ENCODE assay signal across 10 cellular contexts in genomic region chr11:109864834-109865557, GRCh38.
DNase-seq lines count a peak whose midpoint lies in the region; ATAC-seq, FAIRE-seq and TF ChIP-seq lines count a peak whose summit lies in the region.
"Had no signal": no experiment of that assay in that cellular context is flagged by ENCODE, and none has a peak within 500 bp of the region (broad histone marks: within the 10 kb centered on the region; RNA-seq: fewer than 3 reads in every experiment).

No MANE protein-coding gene starts in this region.

- TF ChIP-seq CTCF in A673 (conservative IDR thresholded peaks at IDR 0.05; ENCODE audit: low read depth, low read length) (no peak), astrocyte (IDR thresholded peaks at IDR 0.05; ENCODE audit: insufficient read depth, low read depth, low read length) (no peak)

- no TSS peak for BruUV-seq in A673 (replicated peaks; lab: Mats Ljungman, UMichigan)

- H3K27me3 ChIP-seq in A673 (replicated peaks; ENCODE audit: insufficient read depth, low read depth, low read length, poor library complexity) = no peaks in the 10 kb centered on the region
- H3K27me3 ChIP-seq in astrocyte (ENCODE audit: insufficient read depth, low read length) = no peaks in the 10 kb centered on the region

- no peak overlapping the region for H2AFZ ChIP-seq in astrocyte (ENCODE audit: low read depth, low read length)

- POLR2A ChIA-PET in A673 (lab: Charles Lee; ENCODE audit: low non-redundant PET) = no interaction called here

- H3K4me1 ChIP-seq in A673 (ENCODE audit: insufficient read depth, low read length, poor library complexity, severe bottlenecking) = peaks cover 23% of the 10 kb centered on the region
- H3K4me1 ChIP-seq in astrocyte (ENCODE audit: insufficient read depth, low read length) = peaks cover 2% of the 10 kb centered on the region

- intact Hi-C loops in A673 (cut with micrococcal nuclease; ENCODE audit: unreplicated experiment) = no loop called here

- DNase-seq in A673 (ENCODE audit: low spot score) (peak; percentile 81), astrocyte (ENCODE audit: low read depth) (peak; percentile 58), Ammon's horn (ENCODE audit: low spot score) (no peak), NCI-H187 (lab: John Stamatoyannopoulos, UW) (no peak), GM19240 (ENCODE audit: insufficient read length, low spot score) (no peak)
- no peak for DNase-seq in stimulated activated CD4-positive, alpha-beta T cell treated with anti-CD3 and anti-CD28 coated beads, Interleukin-4, amount 100 ng/mL, for 4 hours
- DNase-seq: CD4-positive, alpha-beta T cell had no signal

- no peaks in the 10 kb centered on the region for H3K27me3 Mint-ChIP-seq in astrocyte (ENCODE audit: low read depth, unreplicated experiment)
- H3K27me3 Mint-ChIP-seq: CD4-positive, alpha-beta T cell had no signal

- H3K4me3 ChIP-seq in A673 (ENCODE audit: low read depth, low read length, poor library complexity, severe bottlenecking) (no peak overlapping the region), astrocyte (ENCODE audit: insufficient read depth, low read depth, low read length) (no peak overlapping the region)

- no peaks in the 10 kb centered on the region for H3K79me2 ChIP-seq in astrocyte (ENCODE audit: insufficient read depth, low read length)

- no peaks in the 10 kb centered on the region for H4K20me1 ChIP-seq in astrocyte (ENCODE audit: insufficient read depth, low read length)

- H3K9ac ChIP-seq in astrocyte (ENCODE audit: low read length) = no peak overlapping the region

- no peak overlapping the region for H3K4me2 ChIP-seq in astrocyte (ENCODE audit: low read length)

- H3K27ac ChIP-seq in A673 (ENCODE audit: low read depth, low read length, poor library complexity, severe bottlenecking) = no peak overlapping the region
- H3K27ac ChIP-seq in astrocyte (ENCODE audit: low read depth, low read length) = no peak overlapping the region

- CTCF ChIA-PET in A673 (lab: Charles Lee) = interaction anchor here (0.8 to 1.1 kb wide), 3 partner anchors 12 to 399 kb away, joined by 3 to 4 read pairs (median 4); no protein-coding TSS in a partner anchor

- no peaks in the 10 kb centered on the region for H3K36me3 Mint-ChIP-seq in astrocyte (ENCODE audit: low read depth, unreplicated experiment)
- H3K36me3 Mint-ChIP-seq: activated naive CD8-positive, alpha-beta T cell had no signal

- ATAC-seq in GM19035 (IDR thresholded peaks at IDR 0.05; ENCODE audit: unreplicated experiment) (peak; percentile 16), HG03139 (IDR thresholded peaks at IDR 0.05; ENCODE audit: unreplicated experiment) (peak; percentile 27)

- no peaks in the 10 kb centered on the region for H3K9me3 ChIP-seq in A673 (ENCODE audit: low read depth, low read length, poor library complexity, severe bottlenecking)
- no peaks in the 10 kb centered on the region for H3K9me3 ChIP-seq in astrocyte (ENCODE audit: insufficient read depth, low read depth, low read length)

- peak overlapping the region; percentile 7 for H3K27ac Mint-ChIP-seq in astrocyte (ENCODE audit: unreplicated experiment)
- H3K27ac Mint-ChIP-seq: activated naive CD8-positive, alpha-beta T cell; CD4-positive, alpha-beta T cell had no signal

- H3K9me3 Mint-ChIP-seq in astrocyte (ENCODE audit: unreplicated experiment) = no peaks in the 10 kb centered on the region
- H3K9me3 Mint-ChIP-seq: CD4-positive, alpha-beta T cell had no signal

- H3K36me3 ChIP-seq in A673 (ENCODE audit: insufficient read depth, low read length, poor library complexity, severe bottlenecking) = no peaks in the 10 kb centered on the region
- no peaks in the 10 kb centered on the region for H3K36me3 ChIP-seq in astrocyte (ENCODE audit: insufficient read depth, low read length)

- H3K4me3 Mint-ChIP-seq in astrocyte (ENCODE audit: unreplicated experiment) = no peak overlapping the region
- H3K4me3 Mint-ChIP-seq: activated naive CD8-positive, alpha-beta T cell; CD4-positive, alpha-beta T cell had no signal

- no peak for FAIRE-seq in astrocyte (lab: Jason Lieb, UNC)

- peaks cover 11% of the 10 kb centered on the region for H3K4me1 Mint-ChIP-seq in astrocyte (ENCODE audit: low read depth, unreplicated experiment)

Comparison
In these comparisons a context has a peak if more than half of its experiments do, and no peak if none do; other contexts are left out.
1. DNase-seq: peak in A673 (single experiment) and astrocyte (single experiment); none in Ammon's horn (single experiment), NCI-H187 (0 of 2), stimulated activated CD4-positive, alpha-beta T cell treated with anti-CD3 and anti-CD28 coated beads, Interleukin-4, amount 100 ng/mL, for 4 hours (0 of 2) and GM19240 (single experiment).